ENCODE assay signal across 20 cellular contexts in genomic region chr3:85228966-85229365, GRCh38.
DNase-seq lines count a peak whose midpoint lies in the region; ATAC-seq and TF ChIP-seq lines count a peak whose summit lies in the region.
"Had no signal": no experiment of that assay in that cellular context is flagged by ENCODE, and none has a peak within 500 bp of the region (broad histone marks: within the 10 kb centered on the region; RNA-seq: fewer than 3 reads in every experiment).

No MANE protein-coding gene starts in this region.

- no peak overlapping the region for H3K9ac ChIP-seq in endodermal cell (ENCODE audit: extremely low read depth, low read length, poor library complexity, severe bottlenecking)
- no peak overlapping the region for H3K9ac ChIP-seq in mesendoderm (ENCODE audit: low read length)
- H3K9ac ChIP-seq: BLaER1 had no signal

- 77 to 78% methylated on average over 6 of the region's 6 CpGs for WGBS in endodermal cell (ENCODE audit: insufficient coverage in 1 of 2, insufficient read length in 1 of 2), 2 experiments
- WGBS in mesendoderm (ENCODE audit: extremely low coverage, insufficient coverage, low lambda C conversion rate) = no CpG with 5 or more reads among the region's 6 CpGs

- peak overlapping the region; percentile 34; the same call in 1 of the 2 replicates for H3K4me2 ChIP-seq in GM23338
- no peak overlapping the region for H3K4me2 ChIP-seq in mesendoderm (ENCODE audit: low read length)
- H3K4me2 ChIP-seq: BLaER1 had no signal

- ATAC-seq in GM23338 (peak; percentile 49), GM19467 (IDR thresholded peaks at IDR 0.05; ENCODE audit: unreplicated experiment) (no peak), left ventricle myocardium superior (no peak), GM18858 (IDR thresholded peaks at IDR 0.05; ENCODE audit: unreplicated experiment) (no peak)
- ATAC-seq: CD8-positive, alpha-beta T cell had no signal

- no peaks in the 10 kb centered on the region for H3F3A ChIP-seq in GM23338 (replicated peaks; ENCODE audit: low read depth)

- H2BK15ac ChIP-seq in mesendoderm (replicated peaks; ENCODE audit: low read depth) = no peak overlapping the region

- DNase-seq in GM23338 (ENCODE audit: low spot score) = peak; percentile 35
- DNase-seq in endodermal cell = peak; percentile 59
- peak; percentile 7 for DNase-seq in iPS DF 4.7 (ENCODE audit: extremely low read depth, low spot score)
- peak; percentile 11 for DNase-seq in mesendoderm
- no peak for DNase-seq in left ventricle myocardium superior
- no peak for DNase-seq in activated CD8-positive, alpha-beta memory T cell treated with anti-CD3 and anti-CD28 coated beads, Interleukin-2, amount 50 U/mL, for 4 hours
- DNase-seq: Caco-2; CD4-positive, CD25-positive, alpha-beta regulatory T cell; CD8-positive, alpha-beta T cell; DMS153; DND-41; GOT3; H7; HCEC 1CT had no signal

- H3K4me3 Mint-ChIP-seq in GM23338 (no peak overlapping the region), endodermal cell (no peak overlapping the region)
- H3K4me3 Mint-ChIP-seq: B cell; CD8-positive, alpha-beta T cell had no signal

- 0 out of 2 replicates have a peak overlapping the region, but pooled peaks have one; percentile 32 for H2AFZ ChIP-seq in GM23338

- no peak overlapping the region for H2AK5ac ChIP-seq in mesendoderm (ENCODE audit: low read length)

- no peaks in the 10 kb centered on the region for H4K20me1 ChIP-seq in GM23338 (replicated peaks; ENCODE audit: insufficient read depth)
- H4K20me1 ChIP-seq: BLaER1 had no signal

- no peaks in the 10 kb centered on the region for H3K27me3 Mint-ChIP-seq in GM23338 (ENCODE audit: insufficient read depth, low read depth, poor library complexity)
- H3K27me3 Mint-ChIP-seq in endodermal cell (ENCODE audit: insufficient read depth) = peaks cover 2% of the 10 kb centered on the region
- H3K27me3 Mint-ChIP-seq: B cell; CD4-positive, CD25-positive, alpha-beta regulatory T cell had no signal

- H3K4me1 ChIP-seq in GM23338 (ENCODE audit: insufficient read depth) (no peaks in the 10 kb centered on the region), endodermal cell (ENCODE audit: control insufficient read depth, insufficient read depth, low read length) (peaks cover 15% of the 10 kb centered on the region), mesendoderm (ENCODE audit: control insufficient read depth, low read depth, low read length) (no peaks in the 10 kb centered on the region)
- H3K4me1 ChIP-seq: BLaER1, Caco-2 had no signal

- no peaks in the 10 kb centered on the region for H3K79me1 ChIP-seq in mesendoderm (ENCODE audit: low read length)

- no peaks in the 10 kb centered on the region for H3K36me3 ChIP-seq in GM23338 (ENCODE audit: insufficient read depth)
- H3K36me3 ChIP-seq in endodermal cell (ENCODE audit: control insufficient read depth, insufficient read depth, low read length) = no peaks in the 10 kb centered on the region
- no peaks in the 10 kb centered on the region for H3K36me3 ChIP-seq in mesendoderm (ENCODE audit: control insufficient read depth, insufficient read depth, low read length)
- H3K36me3 ChIP-seq: BLaER1 had no signal

- H3K27ac ChIP-seq in GM23338 (ENCODE audit: low read depth) = no peak overlapping the region
- no peak overlapping the region for H3K27ac ChIP-seq in endodermal cell (ENCODE audit: low read depth, low read length)
- H3K27ac ChIP-seq in mesendoderm (ENCODE audit: low read depth, low read length) = no peak overlapping the region
- H3K27ac ChIP-seq: 22Rv1, BLaER1, C4-2B had no signal

- no peak overlapping the region for H3K56ac ChIP-seq in mesendoderm (ENCODE audit: low read length)

- H3K9me3 Mint-ChIP-seq in GM23338 (no peaks in the 10 kb centered on the region; the same call in 1 of the 3 replicates), endodermal cell (no peaks in the 10 kb centered on the region)

- H4K8ac ChIP-seq in mesendoderm (ENCODE audit: low read depth, low read length) = no peak overlapping the region

- H3K4ac ChIP-seq in mesendoderm (ENCODE audit: low read depth, low read length) = no peak overlapping the region

- no peak overlapping the region for H4K5ac ChIP-seq in mesendoderm (ENCODE audit: low read length)

- intact Hi-C loops in left ventricle myocardium superior (cut with micrococcal nuclease) = no loop called here

- TF ChIP-seq CTCF in GM23338 (conservative IDR thresholded peaks at IDR 0.05; ENCODE audit: low read depth in 2 of 2) (no peak), endodermal cell (conservative IDR thresholded peaks at IDR 0.05) (no peak)

- H3K27ac Mint-ChIP-seq in GM23338 = no peak overlapping the region
- no peak overlapping the region for H3K27ac Mint-ChIP-seq in endodermal cell
- H3K27ac Mint-ChIP-seq: B cell; CD4-positive, CD25-positive, alpha-beta regulatory T cell; CD8-positive, alpha-beta T cell had no signal

- H3K27me3 ChIP-seq in GM23338 (ENCODE audit: insufficient read depth) (no peaks in the 10 kb centered on the region), endodermal cell (ENCODE audit: control insufficient read depth, insufficient read depth, low read length, poor library complexity, severe bottlenecking) (no peaks in the 10 kb centered on the region), mesendoderm (ENCODE audit: insufficient read depth, low read length, poor library complexity) (no peaks in the 10 kb centered on the region)
- H3K27me3 ChIP-seq: BLaER1 had no signal

- H3K79me2 ChIP-seq in GM23338 (replicated peaks; ENCODE audit: insufficient read depth) (peaks cover 9% of the 10 kb centered on the region; the same call in 1 of the 2 replicates), mesendoderm (ENCODE audit: control insufficient read depth, insufficient read depth, low read length) (no peaks in the 10 kb centered on the region)

- H3K4me3 ChIP-seq in GM23338 = no peak overlapping the region
- no peak overlapping the region for H3K4me3 ChIP-seq in endodermal cell (ENCODE audit: low read length)
- no peak overlapping the region for H3K4me3 ChIP-seq in mesendoderm (ENCODE audit: low read length)
- H3K4me3 ChIP-seq: BLaER1 had no signal

- H3K18ac ChIP-seq in mesendoderm (ENCODE audit: low read length) = no peak overlapping the region

- H3K4me1 Mint-ChIP-seq in GM23338 (peaks cover 12% of the 10 kb centered on the region), endodermal cell (peaks cover 16% of the 10 kb centered on the region)
- H3K4me1 Mint-ChIP-seq: B cell; CD4-positive, CD25-positive, alpha-beta regulatory T cell had no signal

- no peak overlapping the region for H3K23ac ChIP-seq in mesendoderm (ENCODE audit: low read length)

- H3K9me2 ChIP-seq in GM23338 (ENCODE audit: insufficient read depth) = peaks cover 3% of the 10 kb centered on the region; the same call in 1 of the 2 replicates

- H2BK5ac ChIP-seq in mesendoderm (ENCODE audit: low read length) = no peak overlapping the region

- H3K36me3 Mint-ChIP-seq in GM23338 (ENCODE audit: low read depth) (peaks cover 4% of the 10 kb centered on the region), endodermal cell (ENCODE audit: low read depth) (no peaks in the 10 kb centered on the region)
- H3K36me3 Mint-ChIP-seq: CD4-positive, CD25-positive, alpha-beta regulatory T cell; CD8-positive, alpha-beta T cell had no signal

- H2BK120ac ChIP-seq in mesendoderm (ENCODE audit: low read depth, low read length) = no peak overlapping the region

- H3K9me3 ChIP-seq in endodermal cell (ENCODE audit: control insufficient read depth, low read length) = no peaks in the 10 kb centered on the region
- H3K9me3 ChIP-seq: BLaER1, Caco-2 had no signal

Comparison
In these comparisons a context has a peak if more than half of its experiments do, and no peak if none do; other contexts are left out.
1. DNase-seq: peak in GM23338 (single experiment), endodermal cell (single experiment), iPS DF 4.7 (single experiment) and mesendoderm (single experiment); none in left ventricle myocardium superior (single experiment) and activated CD8-positive, alpha-beta memory T cell treated with anti-CD3 and anti-CD28 coated beads, Interleukin-2, amount 50 U/mL, for 4 hours (single experiment).